Comparison of ENCODE assay signal across 12 cellular contexts in the genomic region with DNA sequence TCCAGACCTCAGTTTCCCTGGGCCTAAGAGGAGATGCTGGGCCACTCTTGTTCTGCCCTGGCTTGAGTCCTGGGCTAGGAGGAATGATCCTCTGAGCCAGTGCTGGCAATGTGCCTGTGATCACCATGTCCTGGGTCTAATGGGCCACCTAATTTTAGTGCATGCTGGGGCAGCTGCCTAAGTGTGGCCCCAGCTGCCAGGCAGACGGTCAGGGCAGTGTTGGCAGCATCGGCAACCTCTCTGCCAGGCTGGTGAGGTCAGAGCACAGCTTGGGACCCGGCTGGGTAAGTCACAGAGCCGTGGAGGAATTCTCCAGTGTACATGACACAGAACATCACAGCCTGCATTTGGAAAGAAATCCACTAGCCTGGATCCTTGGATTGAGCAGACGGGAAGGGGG. TPM values are rescaled to one million over a fixed set of nuclear protein-coding genes. Genes with fewer than 3 reads are reported as not detected.
"Had no signal": no experiment of that assay in that cellular context is flagged by ENCODE, and none has a peak within 500 bp of the region (broad histone marks: within the 10 kb centered on the region; RNA-seq: fewer than 3 reads in every experiment).

No MANE protein-coding gene starts in this region.

- H3K4me1 ChIP-seq: breast epithelium, right lobe of liver had no signal

- H3K27ac ChIP-seq: breast epithelium, right lobe of liver, thoracic aorta had no signal

- H3K9me3 ChIP-seq: breast epithelium, right lobe of liver, thoracic aorta had no signal

- DNase-seq: activated CD4-positive, alpha-beta T cell treated with anti-CD3 and anti-CD28 coated beads, Interleukin-2, amount 50 U/mL, for 4 hours; activated naive CD4-positive, alpha-beta T cell treated with Interleukin-2 at 50 U/mL for 16 hours; effector memory CD4-positive, alpha-beta T cell; foreskin fibroblast; nucleus accumbens; right lobe of liver; stimulated activated CD4-positive, alpha-beta T cell treated with anti-CD3 and anti-CD28 coated beads, Interleukin-2, amount 100 ng/mL, for 24 hours had no signal

- H3K36me3 ChIP-seq: breast epithelium, right lobe of liver, thoracic aorta had no signal

- H3K4me3 ChIP-seq: breast epithelium, right lobe of liver, thoracic aorta had no signal

- ATAC-seq: activated T-helper 17 cell treated with anti-CD3 and anti-CD28 coated beads, Interleukin-2, amount 50 U/mL, for 72 hours; natural killer cell treated with Interleukin-12 subunit alpha and Interleukin-12 subunit beta and Interleukin-15 and Interleukin-18, amount 100 ng/mL, for 72 hours; right lobe of liver had no signal

RNA-seq across cellular contexts. Expression of a gene that starts 21.4 kb away (rescaled TPM):
- total RNA-seq: activated T-helper 17 cell treated with anti-CD3 and anti-CD28 coated beads, Interleukin-2, amount 50 U/mL, for 72 hours; cerebellum; natural killer cell treated with Interleukin-12 subunit alpha and Interleukin-12 subunit beta and Interleukin-15 and Interleukin-18, amount 100 ng/mL, for 72 hours; right lobe of liver; thoracic aorta had no signal
